ENCODE assay signal across 1 cellular context in the genomic region with DNA sequence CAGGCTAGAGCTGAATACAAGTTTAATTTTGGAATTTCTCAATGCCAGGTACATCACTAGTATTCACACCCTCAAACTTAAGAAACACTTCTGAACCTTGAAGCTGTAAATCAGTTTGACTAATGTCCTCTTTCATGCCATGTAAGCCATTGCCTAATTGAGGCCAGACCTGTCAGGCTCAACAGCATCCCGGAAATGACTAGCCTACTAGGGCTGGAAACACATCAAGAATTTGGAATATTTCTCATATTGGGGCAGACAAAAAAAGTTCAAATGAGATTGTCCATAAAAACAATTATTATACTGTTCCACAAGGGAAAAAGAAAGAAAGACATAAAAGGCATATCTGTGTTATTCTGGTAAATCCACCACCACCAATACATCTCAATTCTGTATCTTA.
TF ChIP-seq lines count a peak whose summit lies in the region.

No MANE protein-coding gene starts in this region.

TF ChIP-seq in K562, 482 proteins besides CTCF, POLR2A, EP300 and RAD21 (continued from another document):
- TF ChIP-seq TAF1 (IDR thresholded peaks at IDR 0.05; ENCODE audit: control insufficient read depth, extremely low read depth, insufficient read depth, low read length, severe bottlenecking): no peak
- peak; percentile 65 for TF ChIP-seq ETV1 (tag; conservative IDR thresholded peaks at IDR 0.05; ENCODE audit: low read depth)
- no peak for TF ChIP-seq KLF10 (CRISPR knock-in tag; IDR thresholded peaks at IDR 0.05)
- peak; percentile 92 for TF ChIP-seq CEBPB (tag; IDR thresholded peaks at IDR 0.05)
- TF ChIP-seq SNRNP70 (optimal IDR thresholded peaks at IDR 0.05; ENCODE audit: low read depth, low read length): no peak
- 0 out of 2 replicates have a peak, but pooled peaks have one; percentile 37 for TF ChIP-seq LCOR (CRISPR knock-in tag; IDR thresholded peaks at IDR 0.05)
- TF ChIP-seq CEBPG (CRISPR knock-in tag; IDR thresholded peaks at IDR 0.05): peak; percentile 57; the same call in 1 of the 2 replicates
- TF ChIP-seq CEBPG (tag; conservative IDR thresholded peaks at IDR 0.05 in 1 of 2, IDR thresholded peaks at IDR 0.05 in 1 of 2): peak; percentile 77 to 81
- TF ChIP-seq ELF1 (tag; IDR thresholded peaks at IDR 0.05): peak; percentile 73
- no peak for TF ChIP-seq MAFK (IDR thresholded peaks at IDR 0.05; ENCODE audit: low read length)
- no peak for TF ChIP-seq POLR3G (IDR thresholded peaks at IDR 0.05; ENCODE audit: extremely low read depth, insufficient read length, insufficient replicate concordance)
- TF ChIP-seq GTF2A2 (tag; IDR thresholded peaks at IDR 0.05): no peak
- TF ChIP-seq CTBP1 (IDR thresholded peaks at IDR 0.05; ENCODE audit: borderline replicate concordance): peak; percentile 38; the same call in 1 of the 2 replicates
- TF ChIP-seq, protein P1, sequence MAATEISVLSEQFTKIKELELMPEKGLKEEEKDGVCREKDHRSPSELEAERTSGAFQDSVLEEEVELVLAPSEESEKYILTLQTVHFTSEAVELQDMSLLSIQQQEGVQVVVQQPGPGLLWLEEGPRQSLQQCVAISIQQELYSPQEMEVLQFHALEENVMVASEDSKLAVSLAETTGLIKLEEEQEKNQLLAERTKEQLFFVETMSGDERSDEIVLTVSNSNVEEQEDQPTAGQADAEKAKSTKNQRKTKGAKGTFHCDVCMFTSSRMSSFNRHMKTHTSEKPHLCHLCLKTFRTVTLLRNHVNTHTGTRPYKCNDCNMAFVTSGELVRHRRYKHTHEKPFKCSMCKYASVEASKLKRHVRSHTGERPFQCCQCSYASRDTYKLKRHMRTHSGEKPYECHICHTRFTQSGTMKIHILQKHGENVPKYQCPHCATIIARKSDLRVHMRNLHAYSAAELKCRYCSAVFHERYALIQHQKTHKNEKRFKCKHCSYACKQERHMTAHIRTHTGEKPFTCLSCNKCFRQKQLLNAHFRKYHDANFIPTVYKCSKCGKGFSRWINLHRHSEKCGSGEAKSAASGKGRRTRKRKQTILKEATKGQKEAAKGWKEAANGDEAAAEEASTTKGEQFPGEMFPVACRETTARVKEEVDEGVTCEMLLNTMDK (IDR thresholded peaks at IDR 0.05; ENCODE audit: borderline replicate concordance, insufficient read depth, low read depth, low read length, poor library complexity, severe bottlenecking): no peak
- TF ChIP-seq TBP (optimal IDR thresholded peaks at IDR 0.05; ENCODE audit: low read depth, low read length): peak; percentile 30
- peak; percentile 21; the same call in 1 of the 2 replicates for TF ChIP-seq DPF2 (IDR thresholded peaks at IDR 0.05)
TF ChIP-seq in K562: peak in this region for 25.
